9 cellular contexts compared by ENCODE assay signal in the genomic region with DNA sequence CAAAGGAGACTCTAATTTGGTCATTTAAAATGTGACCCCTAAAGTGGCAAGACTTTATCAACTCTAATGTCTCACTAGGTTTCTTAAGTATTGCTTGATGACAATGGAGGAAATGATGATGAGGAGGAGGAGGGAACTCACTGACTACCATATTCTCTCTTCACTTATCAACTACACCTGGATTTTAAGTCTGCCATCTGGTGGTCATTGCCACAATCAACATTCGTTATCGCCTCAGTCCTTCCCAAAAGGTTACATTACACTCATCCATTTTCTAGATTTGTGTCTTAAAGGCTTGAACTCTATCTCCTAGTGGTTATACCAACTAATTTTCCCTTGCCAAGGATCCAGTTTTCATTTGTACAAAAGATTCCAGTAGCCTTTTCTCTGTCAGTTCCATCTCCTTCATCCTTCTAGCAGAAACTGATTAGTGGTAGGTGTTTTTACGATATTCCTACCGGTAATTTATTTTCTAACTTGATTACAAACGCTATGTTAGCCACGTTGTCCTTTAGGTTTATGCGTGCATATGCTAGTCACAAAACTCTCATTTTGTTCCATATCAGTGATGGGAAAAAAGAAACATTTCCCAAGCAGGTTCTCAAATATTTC.
DNase-seq lines count a peak whose midpoint lies in the region; ATAC-seq and TF ChIP-seq lines count a peak whose summit lies in the region.
"Had no signal": no experiment of that assay in that cellular context is flagged by ENCODE, and none has a peak within 500 bp of the region (broad histone marks: within the 10 kb centered on the region; RNA-seq: fewer than 3 reads in every experiment).

No MANE protein-coding gene starts in this region.

- intact Hi-C loops in thyroid gland (cut with DNase I) = no loop called here

- no peak overlapping the region for H3K4me3 ChIP-seq in HFF-Myc (replicated peaks; ENCODE audit: low read depth, low read length)
- H3K4me3 ChIP-seq in SU-DHL-6 (ENCODE audit: insufficient read depth, low read length, poor library complexity, severe bottlenecking) = no peak overlapping the region
- no peak overlapping the region for H3K4me3 ChIP-seq in thyroid gland (replicated peaks in 1 of 3)
- H3K4me3 ChIP-seq: skin epidermis had no signal

- H4K20me1 ChIP-seq in SU-DHL-6 (ENCODE audit: low read depth, low read length) = no peaks in the 10 kb centered on the region

- H3K4me1 ChIP-seq in thyroid gland = no peaks in the 10 kb centered on the region

- H3K27ac ChIP-seq in SU-DHL-6 (ENCODE audit: low read depth, low read length) (no peak overlapping the region), thyroid gland (no peak overlapping the region)
- H3K27ac ChIP-seq: skin epidermis had no signal

- H3K9me3 ChIP-seq in SU-DHL-6 (ENCODE audit: insufficient read depth, low read length) = no peaks in the 10 kb centered on the region
- H3K9me3 ChIP-seq in thyroid gland = no peaks in the 10 kb centered on the region

- WGBS in thyroid gland, 2 donors = 73 to 76% methylated on average over 7 of the region's 7 CpGs

- H3K27me3 ChIP-seq in SU-DHL-6 (ENCODE audit: low read length) = no peaks in the 10 kb centered on the region
- no peaks in the 10 kb centered on the region for H3K27me3 ChIP-seq in thyroid gland

- peak; percentile 43 for TF ChIP-seq CTCF in HFF-Myc (IDR thresholded peaks at IDR 0.05; ENCODE audit: low read depth, low read length, missing control alignments)
- TF ChIP-seq CTCF in SU-DHL-6 (IDR thresholded peaks at IDR 0.05; ENCODE audit: insufficient read depth, low read length, poor library complexity, severe bottlenecking) = peak; percentile 36
- TF ChIP-seq CTCF in thyroid gland (IDR thresholded peaks at IDR 0.05) = peak in 3 of 6 experiments; percentile 45 to 48 (median 45)

- ATAC-seq in HG02970 (IDR thresholded peaks at IDR 0.05; ENCODE audit: low FRiP score, unreplicated experiment) = no peak

- H3K9ac ChIP-seq in SU-DHL-6 (ENCODE audit: low read length) = no peak overlapping the region

- H3K9me2 ChIP-seq in SU-DHL-6 (replicated peaks; ENCODE audit: insufficient read depth, low read length) = no peaks in the 10 kb centered on the region

- DNase-seq in DMS 273 (lab: John Stamatoyannopoulos, UW; ENCODE audit: unreplicated experiment) = peak; percentile 69
- no peak for DNase-seq in DMS 273 treated with DMSO at 0.1 percent for 48 hours (lab: John Stamatoyannopoulos, UW)
- DNase-seq in HFF-Myc (ENCODE audit: extremely low read depth, low read depth) = no peak
- peak; percentile 47 for DNase-seq in inferior parietal cortex (ENCODE audit: extremely low spot score)
- DNase-seq in thyroid gland = no peak
- DNase-seq in NCI-H2196 (lab: John Stamatoyannopoulos, UW; ENCODE audit: unreplicated experiment) = no peak

- H3K4me2 ChIP-seq in SU-DHL-6 (ENCODE audit: low read depth, low read length, poor library complexity, severe bottlenecking) = no peak overlapping the region

- H2AFZ ChIP-seq in SU-DHL-6 (ENCODE audit: low read depth, low read length, severe bottlenecking) = no peak overlapping the region

- no peaks in the 10 kb centered on the region for H3K36me3 ChIP-seq in SU-DHL-6 (ENCODE audit: low read length)
- no peaks in the 10 kb centered on the region for H3K36me3 ChIP-seq in thyroid gland

- no peak for TF ChIP-seq POLR2A in thyroid gland (IDR thresholded peaks at IDR 0.05)

- no peaks in the 10 kb centered on the region for H3F3A ChIP-seq in SU-DHL-6 (ENCODE audit: insufficient read depth)

- no peaks in the 10 kb centered on the region for H3K79me2 ChIP-seq in SU-DHL-6 (ENCODE audit: insufficient read depth, low read length)

Comparison
In these comparisons a context has a peak if more than half of its experiments do, and no peak if none do; other contexts are left out.
1. DNase-seq: peak in DMS 273 (single experiment) and inferior parietal cortex (single experiment); none in DMS 273 treated with DMSO at 0.1 percent for 48 hours (single experiment), HFF-Myc (single experiment), thyroid gland (0 of 2) and NCI-H2196 (single experiment).